Comparison of ENCODE assay signal across 10 cellular contexts in genomic region chr12:64392221-64392620, GRCh38. TPM values are rescaled to one million over a fixed set of nuclear protein-coding genes. Genes with fewer than 3 reads are reported as not detected.
DNase-seq lines count a peak whose midpoint lies in the region; ATAC-seq and TF ChIP-seq lines count a peak whose summit lies in the region.
"Had no signal": no experiment of that assay in that cellular context is flagged by ENCODE, and none has a peak within 500 bp of the region (broad histone marks: within the 10 kb centered on the region; RNA-seq: fewer than 3 reads in every experiment).

No MANE protein-coding gene starts in this region.

- DNase-seq in NCI-H748 (lab: John Stamatoyannopoulos, UW; ENCODE audit: unreplicated experiment) = peak; percentile 5
- DNase-seq in NCI-H748 treated with DMSO at 0.1 percent for 48 hours (lab: John Stamatoyannopoulos, UW) = no peak
- peak in 1 of 2 experiments; percentile 17 for DNase-seq in HL-60 (ENCODE audit: low read depth in 1 of 2, low spot score in 1 of 2)
- peak; percentile 63 for DNase-seq in mesendoderm
- DNase-seq in activated CD4-positive, alpha-beta T cell treated with anti-CD3 and anti-CD28 coated beads, Interleukin-2, amount 50 U/mL, for 4 hours = no peak

- no peaks in the 10 kb centered on the region for H3K9me3 Mint-ChIP-seq in activated T-helper 17 cell treated with anti-CD3 and anti-CD28 coated beads, Interleukin-2, amount 50 U/mL, for 72 hours

- no peak overlapping the region for H3K4ac ChIP-seq in mesendoderm (ENCODE audit: low read depth, low read length)

- no peak overlapping the region for H2AK5ac ChIP-seq in mesendoderm (ENCODE audit: low read length)

- H3K27me3 ChIP-seq in HL-60 (ENCODE audit: insufficient read depth, poor library complexity, severe bottlenecking) (peaks cover 23% of the 10 kb centered on the region), mesendoderm (ENCODE audit: insufficient read depth, low read length, poor library complexity) (no peaks in the 10 kb centered on the region)

- H4K5ac ChIP-seq in mesendoderm (ENCODE audit: low read length) = no peak overlapping the region

- H2BK120ac ChIP-seq in mesendoderm (ENCODE audit: low read depth, low read length) = no peak overlapping the region

- H3K27ac ChIP-seq in HL-60 (replicated peaks) (no peak overlapping the region), mesendoderm (ENCODE audit: low read depth, low read length) (no peak overlapping the region)
- H3K27ac ChIP-seq: BLaER1 treated with 17β-estradiol and CSF1 and Interleukin-3, amounts not matched to agents 10 nM and 100 nM; neutrophil had no signal

- peak; percentile 42 for ATAC-seq in activated T-helper 17 cell treated with anti-CD3 and anti-CD28 coated beads, Interleukin-2, amount 50 U/mL, for 72 hours (replicated peaks)
- ATAC-seq in HG02571 (IDR thresholded peaks at IDR 0.05; ENCODE audit: unreplicated experiment) (no peak), GM18907 (IDR thresholded peaks at IDR 0.05; ENCODE audit: unreplicated experiment) (no peak)

- no peaks in the 10 kb centered on the region for H3K36me3 Mint-ChIP-seq in activated T-helper 17 cell treated with anti-CD3 and anti-CD28 coated beads, Interleukin-2, amount 50 U/mL, for 72 hours (ENCODE audit: low read depth)

- TF ChIP-seq CTCF in HL-60 (IDR thresholded peaks at IDR 0.05; ENCODE audit: insufficient read depth, low read length) = peak; percentile 9

- no peak overlapping the region for H3K23ac ChIP-seq in mesendoderm (ENCODE audit: low read length)

- H3K4me1 Mint-ChIP-seq in activated T-helper 17 cell treated with anti-CD3 and anti-CD28 coated beads, Interleukin-2, amount 50 U/mL, for 72 hours = no peaks in the 10 kb centered on the region

- no peaks in the 10 kb centered on the region for H3K36me3 ChIP-seq in mesendoderm (ENCODE audit: control insufficient read depth, insufficient read depth, low read length)
- H3K36me3 ChIP-seq: BLaER1 treated with 17β-estradiol and CSF1 and Interleukin-3, amounts not matched to agents 10 nM and 100 nM; neutrophil had no signal

- no peak overlapping the region for H3K18ac ChIP-seq in mesendoderm (ENCODE audit: low read length)

- H3K9ac ChIP-seq in mesendoderm (ENCODE audit: low read length) = no peak overlapping the region
- H3K9ac ChIP-seq: BLaER1 treated with 17β-estradiol and CSF1 and Interleukin-3, amounts not matched to agents 10 nM and 100 nM had no signal

- no peak overlapping the region for H3K4me2 ChIP-seq in mesendoderm (ENCODE audit: low read length)
- H3K4me2 ChIP-seq: BLaER1 treated with 17β-estradiol and CSF1 and Interleukin-3, amounts not matched to agents 10 nM and 100 nM had no signal

- H3K79me2 ChIP-seq in mesendoderm (ENCODE audit: control insufficient read depth, insufficient read depth, low read length) = no peaks in the 10 kb centered on the region

- H2BK5ac ChIP-seq in mesendoderm (ENCODE audit: low read length) = no peak overlapping the region

- H3K4me1 ChIP-seq in mesendoderm (ENCODE audit: control insufficient read depth, low read depth, low read length) = no peaks in the 10 kb centered on the region

- no peak overlapping the region for H2BK15ac ChIP-seq in mesendoderm (replicated peaks; ENCODE audit: low read depth)

- no peak overlapping the region for H4K8ac ChIP-seq in mesendoderm (ENCODE audit: low read depth, low read length)

- H3K27ac Mint-ChIP-seq in activated T-helper 17 cell treated with anti-CD3 and anti-CD28 coated beads, Interleukin-2, amount 50 U/mL, for 72 hours = no peak overlapping the region

- H3K4me3 Mint-ChIP-seq in activated T-helper 17 cell treated with anti-CD3 and anti-CD28 coated beads, Interleukin-2, amount 50 U/mL, for 72 hours = no peak overlapping the region

- no peak overlapping the region for H3K56ac ChIP-seq in mesendoderm (ENCODE audit: low read length)

- no peaks in the 10 kb centered on the region for H3K79me1 ChIP-seq in mesendoderm (ENCODE audit: low read length)

- no CpG with 5 or more reads among the region's 3 CpGs for WGBS in mesendoderm (ENCODE audit: extremely low coverage, insufficient coverage, low lambda C conversion rate)

- H3K4me3 ChIP-seq in HL-60 (replicated peaks; ENCODE audit: insufficient read depth, low read length) (no peak overlapping the region), mesendoderm (ENCODE audit: low read length) (no peak overlapping the region)
- H3K4me3 ChIP-seq: BLaER1 treated with 17β-estradiol and CSF1 and Interleukin-3, amounts not matched to agents 10 nM and 100 nM had no signal

- H3K27me3 Mint-ChIP-seq in activated T-helper 17 cell treated with anti-CD3 and anti-CD28 coated beads, Interleukin-2, amount 50 U/mL, for 72 hours = no peaks in the 10 kb centered on the region

RNA-seq across cellular contexts. Expression of gene C12orf56, which starts 1.7 kb away (rescaled TPM):
- not detected for total RNA-seq in activated T-helper 17 cell treated with anti-CD3 and anti-CD28 coated beads, Interleukin-2, amount 50 U/mL, for 72 hours
- 1.2 TPM for polyA plus RNA-seq in mesendoderm (2013, experiment 1 of 2)
- 1.0 TPM for polyA plus RNA-seq in mesendoderm (2013, experiment 2 of 2)

RNA-seq across cellular contexts. Expression of gene XPOT, which starts 12.0 kb away (rescaled TPM):
- 100 to 1,000 TPM in 1 of 2 donors, 10 to 100 TPM in 1; 72.7 to 131 TPM for total RNA-seq in activated T-helper 17 cell treated with anti-CD3 and anti-CD28 coated beads, Interleukin-2, amount 50 U/mL, for 72 hours
- polyA plus RNA-seq in mesendoderm (2013, experiment 1 of 2) = 143 TPM
- polyA plus RNA-seq in mesendoderm (2013, experiment 2 of 2) = 148 TPM

RNA-seq across cellular contexts. Expression of gene TBK1, which starts 59.7 kb away (rescaled TPM):
- total RNA-seq in activated T-helper 17 cell treated with anti-CD3 and anti-CD28 coated beads, Interleukin-2, amount 50 U/mL, for 72 hours = 10 to 100 TPM; 36.7 to 37.1 TPM
- 12.7 TPM for polyA plus RNA-seq in mesendoderm (2013, experiment 1 of 2)
- 12.4 TPM for polyA plus RNA-seq in mesendoderm (2013, experiment 2 of 2)

Comparison
In these comparisons a context has a peak if more than half of its experiments do, and no peak if none do; other contexts are left out.
1. DNase-seq: peak in NCI-H748 (single experiment) and mesendoderm (single experiment); none in NCI-H748 treated with DMSO at 0.1 percent for 48 hours (single experiment) and activated CD4-positive, alpha-beta T cell treated with anti-CD3 and anti-CD28 coated beads, Interleukin-2, amount 50 U/mL, for 4 hours (0 of 2).